1 cellular context compared by ENCODE assay signal in genomic region chr20:33689493-33689892, GRCh38.
TF ChIP-seq lines count a peak whose summit lies in the region.

No MANE protein-coding gene starts in this region.

TF ChIP-seq in endothelial cell of umbilical vein, 7 proteins besides CTCF, POLR2A, EP300 and RAD21:
- no peak for TF ChIP-seq FOS (IDR thresholded peaks at IDR 0.05; ENCODE audit: borderline replicate concordance, insufficient read depth, low read length)
- no peak for TF ChIP-seq MYC (IDR thresholded peaks at IDR 0.05; ENCODE audit: low read depth, low read length)
- TF ChIP-seq EZH2 (IDR thresholded peaks at IDR 0.05; ENCODE audit: borderline replicate concordance, low read depth, low read length, severe bottlenecking), result no peak
- TF ChIP-seq GATA2 (IDR thresholded peaks at IDR 0.05; ENCODE audit: insufficient read depth, insufficient read length, low read depth, low read length), result no peak
- TF ChIP-seq, protein P1, sequence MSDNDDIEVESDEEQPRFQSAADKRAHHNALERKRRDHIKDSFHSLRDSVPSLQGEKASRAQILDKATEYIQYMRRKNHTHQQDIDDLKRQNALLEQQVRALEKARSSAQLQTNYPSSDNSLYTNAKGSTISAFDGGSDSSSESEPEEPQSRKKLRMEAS (IDR thresholded peaks at IDR 0.05; ENCODE audit: insufficient read depth, insufficient read length), result no peak
- no peak for TF ChIP-seq JUN (IDR thresholded peaks at IDR 0.05; ENCODE audit: borderline replicate concordance, insufficient read depth, insufficient read length, low read depth)
- TF ChIP-seq POLR2AphosphoS5 (IDR thresholded peaks at IDR 0.05; ENCODE audit: insufficient read depth, low read depth, low read length), result no peak
